ENCODE assay signal across 8 cellular contexts in genomic region chr1:174799136-174799479, GRCh38.
DNase-seq lines count a peak whose midpoint lies in the region; ATAC-seq and TF ChIP-seq lines count a peak whose summit lies in the region.

No MANE protein-coding gene starts in this region.

- H3K27me3 ChIP-seq in ACC112 (ENCODE audit: insufficient read depth, low read length), result no peaks in the 10 kb centered on the region
- no peaks in the 10 kb centered on the region for H3K27me3 ChIP-seq in ascending aorta

- H3K9me3 ChIP-seq in ascending aorta (no peaks in the 10 kb centered on the region), mesodermal cell (ENCODE audit: control insufficient read depth, low read length) (no peaks in the 10 kb centered on the region)

- no peak for TF ChIP-seq CTCF in ascending aorta (IDR thresholded peaks at IDR 0.05)

- H3K36me3 ChIP-seq in ACC112 (ENCODE audit: insufficient read depth, low read length) (no peaks in the 10 kb centered on the region), ascending aorta (no peaks in the 10 kb centered on the region), mesodermal cell (ENCODE audit: control insufficient read depth, insufficient read depth, low read length) (no peaks in the 10 kb centered on the region)

- peak overlapping the region; percentile 81 for H3K4me3 ChIP-seq in ACC112 (ENCODE audit: low read depth, low read length)
- peak overlapping the region; percentile 59 to 63 for H3K4me3 ChIP-seq in ascending aorta
- no peak overlapping the region for H3K4me3 ChIP-seq in mesodermal cell (ENCODE audit: extremely low read depth, insufficient read depth, low read length, poor library complexity, severe bottlenecking)

- intact Hi-C loops in ascending aorta (cut with DNase I), result loop anchor here (2.0 kb wide), 1 partner anchor 200 kb away; the partner anchor contains the start of gene CACYBP

- 0% methylated on average over 1 of the region's 3 CpGs; no CpG with 5 or more reads in 1 of the 2 experiments for WGBS in mesodermal cell (ENCODE audit: insufficient coverage in 2 of 2), 2 experiments

- DNase-seq in ascending aorta (ENCODE audit: low spot score in 2 of 2) (no peak), NCI-H2227 treated with DMSO at 0.1 percent for 48 hours (lab: John Stamatoyannopoulos, UW) (no peak), NCI-H2029 (lab: John Stamatoyannopoulos, UW) (no peak), NCI-H69 (lab: John Stamatoyannopoulos, UW) (no peak)

- no peak overlapping the region for H2AFZ ChIP-seq in ACC112 (ENCODE audit: low read length, unreplicated experiment)

- ATAC-seq in GM21526 (IDR thresholded peaks at IDR 0.05; ENCODE audit: low FRiP score, unreplicated experiment) (peak; percentile 22), HG03354 (IDR thresholded peaks at IDR 0.05; ENCODE audit: poor library complexity, severe bottlenecking, unreplicated experiment) (no peak)

- no peaks in the 10 kb centered on the region for H3K79me2 ChIP-seq in ACC112 (ENCODE audit: control insufficient read depth, insufficient read depth, low read length, unreplicated experiment)

- H3K4me1 ChIP-seq in ACC112 (ENCODE audit: control insufficient read depth, insufficient read depth, low read length, unreplicated experiment) (peaks cover 10% of the 10 kb centered on the region), ascending aorta (no peaks in the 10 kb centered on the region), mesodermal cell (ENCODE audit: control insufficient read depth, insufficient read depth, low read length, poor library complexity, severe bottlenecking) (peaks cover 4% of the 10 kb centered on the region)

- H3K27ac ChIP-seq in ACC112 (ENCODE audit: low read depth, low read length) (peak overlapping the region; percentile 33; the same call in 1 of the 2 replicates), ascending aorta (peak overlapping the region; percentile 24 to 57), mesodermal cell (ENCODE audit: low read depth, low read length, severe bottlenecking) (peak overlapping the region; percentile 54)
